ENCODE assay signal across 8 cellular contexts in the genomic region with DNA sequence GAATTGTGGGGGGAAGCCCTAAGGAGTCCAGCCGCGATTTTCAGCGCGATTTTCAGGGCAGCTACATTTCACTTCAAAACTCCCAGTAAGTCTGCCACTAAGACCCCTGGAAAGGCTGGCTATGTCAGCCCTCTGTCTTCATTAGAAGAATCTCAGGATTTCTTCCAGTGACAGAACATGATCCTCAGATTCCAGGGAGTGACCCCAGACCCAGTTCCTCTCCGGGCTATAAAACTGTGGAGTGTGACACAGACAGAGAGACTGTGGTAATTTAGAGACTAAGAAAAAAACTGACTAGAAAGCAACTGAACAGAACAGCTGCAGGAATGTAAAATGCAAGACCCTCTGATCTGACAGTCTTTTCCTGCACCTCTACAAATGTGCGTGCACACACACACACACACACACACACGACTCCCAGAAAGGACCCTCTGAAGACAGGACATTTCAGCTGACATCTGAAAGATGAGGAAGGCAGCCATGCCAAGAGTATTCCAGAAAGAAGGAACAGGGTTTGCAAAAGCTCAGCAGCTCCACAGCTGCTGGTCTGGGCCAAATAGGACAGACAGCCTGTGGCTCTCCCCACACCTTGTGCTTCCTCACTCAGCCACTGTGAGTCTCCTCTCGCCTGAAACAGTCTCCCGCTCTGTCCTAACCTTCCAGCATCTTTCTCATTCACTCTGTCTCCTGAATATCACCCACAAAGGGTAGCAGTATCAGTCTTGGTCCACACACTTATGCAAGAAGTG.
A peak's percentile ranks its signal among the peaks of the same experiment; 100 is the strongest.
DNase-seq lines count a peak whose midpoint lies in the region; ATAC-seq and TF ChIP-seq lines count a peak whose summit lies in the region.

No MANE protein-coding gene starts in this region.

- TF ChIP-seq CTCF in LNCaP clone FGC (IDR thresholded peaks at IDR 0.05; ENCODE audit: control insufficient read depth, extremely low read depth, insufficient read depth) (peak; percentile 39; the same call in 1 of the 2 replicates), choroid plexus epithelial cell (conservative IDR thresholded peaks at IDR 0.05; ENCODE audit: low read depth, low read length) (peak; percentile 70)

- H3K36me3 ChIP-seq in mesodermal cell (ENCODE audit: control insufficient read depth, insufficient read depth, low read length): peaks cover 3% of the 10 kb centered on the region

- DNase-seq in EL: peak; percentile 23
- no peak for DNase-seq in LNCaP clone FGC (ENCODE audit: low read depth)
- peak; percentile 75 for DNase-seq in choroid plexus epithelial cell (ENCODE audit: low read depth)
- DNase-seq in midbrain (lab: John Stamatoyannopoulos, UW): no peak
- DNase-seq in NCI-H82 (lab: John Stamatoyannopoulos, UW): no peak
- no peak for DNase-seq in amniotic stem cell (lab: John Stamatoyannopoulos, UW)

- no peak overlapping the region for H3K4me3 ChIP-seq in LNCaP clone FGC (ENCODE audit: low read depth, low read length)
- H3K4me3 ChIP-seq in choroid plexus epithelial cell (ENCODE audit: low read depth, low read length): no peak overlapping the region
- H3K4me3 ChIP-seq in mesodermal cell (ENCODE audit: extremely low read depth, insufficient read depth, low read length, poor library complexity, severe bottlenecking): no peak overlapping the region

- H3K9me3 ChIP-seq in mesodermal cell (ENCODE audit: control insufficient read depth, low read length): no peaks in the 10 kb centered on the region

- ATAC-seq in GM21529 (IDR thresholded peaks at IDR 0.05; ENCODE audit: unreplicated experiment): no peak

- peak overlapping the region; percentile 39 for H3K27ac ChIP-seq in mesodermal cell (ENCODE audit: low read depth, low read length, severe bottlenecking)

- H3K4me1 ChIP-seq in mesodermal cell (ENCODE audit: control insufficient read depth, insufficient read depth, low read length, poor library complexity, severe bottlenecking): peaks cover 3% of the 10 kb centered on the region

- WGBS in mesodermal cell (ENCODE audit: insufficient coverage in 2 of 2), 2 experiments: 86 to 97% methylated on average over 7 to 8 of the region's 9 CpGs

Comparison
In these comparisons a context has a peak if more than half of its experiments do, and no peak if none do; other contexts are left out.
1. DNase-seq: peak in EL (single experiment) and choroid plexus epithelial cell (single experiment); none in LNCaP clone FGC (single experiment), midbrain (single experiment), NCI-H82 (single experiment) and amniotic stem cell (single experiment).